10 cellular contexts compared by ENCODE assay signal in genomic region chr9:19027825-19028224, GRCh38. TPM values are rescaled to one million over a fixed set of nuclear protein-coding genes. Genes with fewer than 3 reads are reported as not detected.
"Had no signal": no experiment of that assay in that cellular context is flagged by ENCODE, and none has a peak within 500 bp of the region (broad histone marks: within the 10 kb centered on the region; RNA-seq: fewer than 3 reads in every experiment).

No MANE protein-coding gene starts in this region.

- H3K4me1 ChIP-seq: HAP-1 had no signal

- ATAC-seq: HCT116 had no signal

- FAIRE-seq: HTR-8/SVneo had no signal

- H3K9me3 ChIP-seq: HAP-1 had no signal

- H2AFZ ChIP-seq: GM23248 had no signal

- H3K4me3 ChIP-seq: GM23248, HAP-1 had no signal

- H3K36me3 ChIP-seq: HAP-1 had no signal

- H3K9ac ChIP-seq: GM23248 had no signal

- H3K27ac ChIP-seq: GM23248 had no signal

- DNase-seq: GM23248, GOT3, H7, HFFc6, IMR-90, KBM-7 had no signal

RNA-seq across cellular contexts. Expression of gene SAXO1, which starts 5.2 kb away (rescaled TPM):
- total RNA-seq: GM23248, HFFc6, HT-29, IMR-90 had no signal
- polyA plus RNA-seq: IMR-90 had no signal
